18 cellular contexts compared by ENCODE assay signal in the genomic region with DNA sequence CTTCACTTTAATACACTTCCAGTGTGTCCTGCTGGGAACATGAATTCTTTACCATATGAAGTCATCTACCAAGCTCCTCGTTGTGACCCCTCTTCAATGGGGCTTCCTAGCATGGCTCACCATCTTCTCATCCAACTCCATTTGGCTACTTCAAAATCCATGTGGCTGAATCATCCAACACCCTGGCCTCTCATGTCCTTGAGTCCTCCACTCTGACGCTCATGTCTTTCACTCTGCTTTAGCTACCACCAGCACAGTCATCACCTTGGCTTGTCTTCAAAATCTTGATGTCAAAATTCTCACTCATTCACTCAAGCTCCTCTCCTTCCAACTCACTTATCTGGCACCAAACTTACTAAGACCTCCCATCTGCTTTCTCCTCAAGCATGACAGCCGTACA. TPM values are rescaled to one million over a fixed set of nuclear protein-coding genes. Genes with fewer than 3 reads are reported as not detected.
DNase-seq lines count a peak whose midpoint lies in the region; ATAC-seq and TF ChIP-seq lines count a peak whose summit lies in the region.
"Had no signal": no experiment of that assay in that cellular context is flagged by ENCODE, and none has a peak within 500 bp of the region (broad histone marks: within the 10 kb centered on the region; RNA-seq: fewer than 3 reads in every experiment).

No MANE protein-coding gene starts in this region.

- peaks cover 46% of the 10 kb centered on the region for H3K36me3 Mint-ChIP-seq in chondrocyte (ENCODE audit: low read depth)
- peaks cover 86% of the 10 kb centered on the region for H3K36me3 Mint-ChIP-seq in nephron progenitor cell (ENCODE audit: low read depth)

- TF ChIP-seq CTCF in chondrocyte (IDR thresholded peaks at IDR 0.05) (no peak), nephron progenitor cell (IDR thresholded peaks at IDR 0.05) (no peak)

- H3K27me3 Mint-ChIP-seq in chondrocyte (ENCODE audit: low read depth) (no peaks in the 10 kb centered on the region), nephron progenitor cell (ENCODE audit: low read depth, poor library complexity) (no peaks in the 10 kb centered on the region)
- H3K27me3 Mint-ChIP-seq: IgD-negative memory B cell had no signal

- H3K4me1 Mint-ChIP-seq in chondrocyte (ENCODE audit: low read depth), result peaks cover 11% of the 10 kb centered on the region
- H3K4me1 Mint-ChIP-seq in nephron progenitor cell, result peaks cover 7% of the 10 kb centered on the region

- DNase-seq in AG20443 (ENCODE audit: low spot score) (peak; percentile 88), NCI-H226 (peak; percentile 94), chondrocyte (ENCODE audit: low spot score) (no peak), non-pigmented ciliary epithelial cell (ENCODE audit: low read depth) (peak; percentile 98), left lobe of liver (ENCODE audit: low spot score) (no peak), nephron progenitor cell (no peak)
- DNase-seq: activated T-cell treated with anti-CD3 and anti-CD28 coated beads, Interleukin-2, amount 50 U/mL, for 1 hour; aorta; NCI-H1436 treated with DMSO at 0.1 percent for 48 hours; NCI-H526 treated with DMSO at 0.1 percent for 48 hours; posterior cingulate gyrus; SHP77; stimulated activated CD4-positive, alpha-beta T cell treated with anti-CD3 and anti-CD28 coated beads, Interleukin-4, amount 100 ng/mL, for 4 hours; stomach; WERI-Rb-1 had no signal

- H3K9me3 Mint-ChIP-seq in chondrocyte (ENCODE audit: low read depth) (no peaks in the 10 kb centered on the region), nephron progenitor cell (peaks cover 36% of the 10 kb centered on the region)

- ATAC-seq in GM19351 (IDR thresholded peaks at IDR 0.05; ENCODE audit: unreplicated experiment) (no peak), GM19035 (IDR thresholded peaks at IDR 0.05; ENCODE audit: unreplicated experiment) (no peak), left lobe of liver (no peak)

- no peak overlapping the region for H3K4me3 Mint-ChIP-seq in chondrocyte (ENCODE audit: unreplicated experiment)
- H3K4me3 Mint-ChIP-seq in nephron progenitor cell, result no peak overlapping the region
- H3K4me3 Mint-ChIP-seq: IgD-negative memory B cell had no signal

- H3K27ac Mint-ChIP-seq in chondrocyte (ENCODE audit: unreplicated experiment), result peak overlapping the region; percentile 19
- H3K27ac Mint-ChIP-seq in nephron progenitor cell, result no peak overlapping the region
- H3K27ac Mint-ChIP-seq: IgD-negative memory B cell had no signal

RNA-seq across cellular contexts. Expression of a gene that starts 35.8 kb away (rescaled TPM):
- 95.4 to 104 TPM (median 99.0 TPM) in 3 replicates for total RNA-seq in chondrocyte
- total RNA-seq in left lobe of liver, result 159 TPM

Comparison
In these comparisons a context has a peak if more than half of its experiments do, and no peak if none do; other contexts are left out.
1. DNase-seq: peak in AG20443 (single experiment), NCI-H226 (single experiment) and non-pigmented ciliary epithelial cell (single experiment); none in chondrocyte (single experiment), left lobe of liver (single experiment) and nephron progenitor cell (single experiment).